Comparison of ENCODE assay signal across 8 cellular contexts in genomic region chr7:2399848-2400587, GRCh38. TPM values are rescaled to one million over a fixed set of nuclear protein-coding genes. Genes with fewer than 3 reads are reported as not detected.
A peak's percentile ranks its signal among the peaks of the same experiment; 100 is the strongest.
DNase-seq lines count a peak whose midpoint lies in the region; ATAC-seq, FAIRE-seq and TF ChIP-seq lines count a peak whose summit lies in the region.

No MANE protein-coding gene starts in this region.

- 6 to 14% (median 12%) methylated on average over 6 of the region's 6 CpGs for WGBS in spleen, 5 donors

- H3K27ac ChIP-seq in OCI-LY7 (ENCODE audit: low read depth, low read length, poor library complexity, severe bottlenecking) (peak overlapping the region; percentile 37), kidney (ENCODE audit: low read depth in 2 of 2, low read length in 2 of 2) (peak overlapping the region; percentile 51 to 81), spleen (peak overlapping the region; percentile 53 to 90 (median 86))

- H3K9ac ChIP-seq in kidney (ENCODE audit: low read length in 2 of 2), result peak overlapping the region; percentile 6 to 15

- peak overlapping the region; percentile 51 for H3K4me3 Mint-ChIP-seq in MCF 10A (ENCODE audit: unreplicated experiment)

- BruUV-seq in OCI-LY7 (replicated peaks; lab: Mats Ljungman, UMichigan), result no TSS peak
- BruUV-seq in MCF 10A (replicated peaks; lab: Mats Ljungman, UMichigan), result no TSS peak

- DNase-seq in AG09309 (ENCODE audit: low read depth) (peak; percentile 89), HEK293T (ENCODE audit: extremely low spot score) (no peak), OCI-LY7 (ENCODE audit: low spot score) (no peak), MCF 10A (ENCODE audit: unreplicated experiment) (peak; percentile 92), kidney (peak; percentile 91), spleen (no peak)
- no peak for DNase-seq in activated CD4-positive, CD25-positive, alpha-beta regulatory T cell treated with anti-CD3 and anti-CD28 coated beads, Interleukin-2, amount 50 U/mL, for 72 hours

- intact Hi-C loops in OCI-LY7 (cut with micrococcal nuclease; ENCODE audit: unreplicated experiment) (loop anchor here (5.0 to 10.0 kb wide), 3 partner anchors 88 to 645 kb away; partner anchors contain the start of genes BRAT1, IQCE and SNX8), MCF 10A (cut with micrococcal nuclease) (no loop called here), kidney (cut with DNase I) (no loop called here), spleen (cut with DNase I; ENCODE audit: low total_unique reads) (no loop called here)

- no peak for TF ChIP-seq POLR2A in spleen (IDR thresholded peaks at IDR 0.05)

- no peaks in the 10 kb centered on the region for H3K79me2 ChIP-seq in OCI-LY7 (ENCODE audit: insufficient read depth, low read depth, low read length)

- H3K27ac Mint-ChIP-seq in MCF 10A (ENCODE audit: low read depth, unreplicated experiment), result peak overlapping the region; percentile 92

- ATAC-seq in HG03045 (IDR thresholded peaks at IDR 0.05; ENCODE audit: unreplicated experiment), result no peak

- H3K27me3 Mint-ChIP-seq in MCF 10A (ENCODE audit: insufficient read depth, unreplicated experiment), result no peaks in the 10 kb centered on the region

- peak overlapping the region; percentile 52 for H3K4me2 ChIP-seq in OCI-LY7 (ENCODE audit: low read length)

- no peaks in the 10 kb centered on the region for H3K27me3 ChIP-seq in spleen (replicated peaks in 1 of 7)

- H3K9me3 ChIP-seq in OCI-LY7 (ENCODE audit: low read length) (no peaks in the 10 kb centered on the region), kidney (ENCODE audit: control insufficient read depth in 1 of 2, low read length in 2 of 2) (no peaks in the 10 kb centered on the region), spleen (no peaks in the 10 kb centered on the region)

- TF ChIP-seq CTCF in AG09309 (IDR thresholded peaks at IDR 0.05; ENCODE audit: control insufficient read depth, insufficient read depth, low read depth, low read length, missing control alignments) (no peak), OCI-LY7 (conservative IDR thresholded peaks at IDR 0.05; ENCODE audit: low read length) (no peak), MCF 10A (IDR thresholded peaks at IDR 0.05; ENCODE audit: unreplicated experiment) (no peak), kidney (IDR thresholded peaks at IDR 0.05; ENCODE audit: borderline replicate concordance, extremely low read depth, insufficient read depth) (no peak), spleen (IDR thresholded peaks at IDR 0.05 in 8 of 11, conservative IDR thresholded peaks at IDR 0.05 in 3 of 11) (no peak)

- POLR2A ChIA-PET in HEK293T (lab: Yijun Ruan, JAX), result interaction anchor here (0.8 kb wide), 1 partner anchor 18 kb away, joined by 4 read pairs; no protein-coding TSS in a partner anchor
- POLR2A ChIA-PET in OCI-LY7 (lab: Charles Lee), result interaction anchor here (0.7 to 1.7 kb wide), 6 partner anchors 13 to 310 kb away, joined by 3 to 8 read pairs (median 4); partner anchors contain the start of genes MRM2 and NUDT1
- POLR2A ChIA-PET in MCF 10A (lab: Yijun Ruan, JAX), result interaction anchor here (0.7 to 2.2 kb wide), 3 partner anchors 21 to 46 kb away, joined by 3 to 12 read pairs (median 8); partner anchors contain the start of gene EIF3B

- peaks cover 5% of the 10 kb centered on the region for H3K36me3 Mint-ChIP-seq in MCF 10A (ENCODE audit: insufficient read depth, unreplicated experiment)

- H4K20me1 ChIP-seq in OCI-LY7 (ENCODE audit: insufficient read depth, low read length), result no peaks in the 10 kb centered on the region

- H3K9me3 Mint-ChIP-seq in MCF 10A (ENCODE audit: unreplicated experiment), result no peaks in the 10 kb centered on the region

- H3K4me1 ChIP-seq in OCI-LY7 (ENCODE audit: insufficient read depth, low read length, poor library complexity, severe bottlenecking) (peaks cover 20% of the 10 kb centered on the region), kidney (ENCODE audit: control insufficient read depth in 1 of 2, insufficient read depth in 1 of 2, low read depth in 1 of 2, low read length in 2 of 2) (peaks cover 0 to 18% of the 10 kb centered on the region in 2 donors), spleen (peaks cover 26 to 65% (median 47%) of the 10 kb centered on the region in 6 donors)

- H3K4me1 Mint-ChIP-seq in MCF 10A (ENCODE audit: insufficient read depth, unreplicated experiment), result peaks cover 24% of the 10 kb centered on the region

- no peak overlapping the region for H3K4me3 ChIP-seq in AG09309 (ENCODE audit: control insufficient read depth, low read depth, low read length)
- no peak overlapping the region for H3K4me3 ChIP-seq in OCI-LY7 (ENCODE audit: low read depth, low read length, poor library complexity, severe bottlenecking)
- peak overlapping the region in 1 of 2 donors; percentile 7 for H3K4me3 ChIP-seq in kidney (ENCODE audit: low read length in 2 of 2)
- peak overlapping the region in 1 of 8 donors; percentile 29 for H3K4me3 ChIP-seq in spleen

- peak; percentile 15 for FAIRE-seq in kidney (lab: Jason Lieb, UNC)

- no peaks in the 10 kb centered on the region for H3K9me2 ChIP-seq in OCI-LY7 (ENCODE audit: insufficient read depth, low read length)

- CTCF ChIA-PET in HEK293T (lab: Yijun Ruan, JAX), result interaction anchor here (0.7 to 1.0 kb wide), 2 partner anchors 21 to 69 kb away, joined by 3 read pairs; no protein-coding TSS in a partner anchor
- CTCF ChIA-PET in OCI-LY7 (lab: Charles Lee; ENCODE audit: unreplicated experiment), result no interaction called here
- CTCF ChIA-PET in MCF 10A (lab: Yijun Ruan, JAX), result no interaction called here

- peak overlapping the region; percentile 57 for H2AFZ ChIP-seq in OCI-LY7 (ENCODE audit: low read length)

- H3K36me3 ChIP-seq in OCI-LY7 (ENCODE audit: insufficient read depth, low read length) (no peaks in the 10 kb centered on the region), kidney (ENCODE audit: control insufficient read depth in 1 of 2, insufficient read depth in 2 of 2, low read length in 2 of 2) (no peaks in the 10 kb centered on the region), spleen (no peaks in the 10 kb centered on the region)

TF ChIP-seq in HEK293T, 16 proteins besides CTCF, POLR2A, EP300 and RAD21:
- 0 out of 2 replicates have a peak, but pooled peaks have one; percentile 9 for TF ChIP-seq ZNF384 (IDR thresholded peaks at IDR 0.05)
- no peak for TF ChIP-seq SP1 (IDR thresholded peaks at IDR 0.05)

RNA-seq across cellular contexts. Expression of gene CHST12, which starts 3.4 kb away (rescaled TPM):
- 3.1 and 3.9 TPM in 2 replicates for total RNA-seq in OCI-LY7 (2014; rRNA removed; shearing (Covaris generic))
- total RNA-seq in OCI-LY7 (2022), result 41.2 and 43.4 TPM in 2 replicates
- 9.8 and 9.9 TPM in 2 replicates for total RNA-seq in MCF 10A (2022)
- total RNA-seq in kidney, result 25.6 TPM
- 16.3 TPM for polyA plus RNA-seq in kidney (ENCODE audit: insufficient read depth, low read depth, low replicate concordance)
- total RNA-seq in spleen, result 10 to 100 TPM; 28.2 to 51.4 (median 33.2) TPM
- 10 to 100 TPM in 2 of 3 donors, 1 to 10 TPM in 1; 7.7 to 14.4 (median 11.7) TPM for polyA plus RNA-seq in spleen

RNA-seq across cellular contexts. Expression of gene EIF3B, which starts 45.4 kb away (rescaled TPM):
- total RNA-seq in OCI-LY7 (2014; rRNA removed; shearing (Covaris generic)), result 181 and 241 TPM in 2 replicates
- 201 and 225 TPM in 2 replicates for total RNA-seq in OCI-LY7 (2022)
- total RNA-seq in MCF 10A (2022), result 258 and 290 TPM in 2 replicates
- 107 TPM for total RNA-seq in kidney
- polyA plus RNA-seq in kidney (ENCODE audit: insufficient read depth, low read depth, low replicate concordance), result 65.5 TPM
- total RNA-seq in spleen, result 100 to 1,000 TPM in 6 of 7 donors, 10 to 100 TPM in 1; 79.6 to 150 (median 116) TPM
- polyA plus RNA-seq in spleen, result 100 to 1,000 TPM in 1 of 3 donors, 10 to 100 TPM in 2; 78.1 to 117 (median 96.9) TPM

Comparison
In these comparisons a context has a peak if more than half of its experiments do, and no peak if none do; other contexts are left out.
1. DNase-seq: peak in AG09309 (single experiment), MCF 10A (single experiment) and kidney (single experiment); none in HEK293T (single experiment), OCI-LY7 (single experiment), spleen (single experiment) and activated CD4-positive, CD25-positive, alpha-beta regulatory T cell treated with anti-CD3 and anti-CD28 coated beads, Interleukin-2, amount 50 U/mL, for 72 hours (single experiment).
2. Peak in every context shown above with its lines, with median percentiles within 50 percentile points of each other: H3K27ac ChIP-seq.